ENCODE assay signal across 1 cellular context in the genomic region with DNA sequence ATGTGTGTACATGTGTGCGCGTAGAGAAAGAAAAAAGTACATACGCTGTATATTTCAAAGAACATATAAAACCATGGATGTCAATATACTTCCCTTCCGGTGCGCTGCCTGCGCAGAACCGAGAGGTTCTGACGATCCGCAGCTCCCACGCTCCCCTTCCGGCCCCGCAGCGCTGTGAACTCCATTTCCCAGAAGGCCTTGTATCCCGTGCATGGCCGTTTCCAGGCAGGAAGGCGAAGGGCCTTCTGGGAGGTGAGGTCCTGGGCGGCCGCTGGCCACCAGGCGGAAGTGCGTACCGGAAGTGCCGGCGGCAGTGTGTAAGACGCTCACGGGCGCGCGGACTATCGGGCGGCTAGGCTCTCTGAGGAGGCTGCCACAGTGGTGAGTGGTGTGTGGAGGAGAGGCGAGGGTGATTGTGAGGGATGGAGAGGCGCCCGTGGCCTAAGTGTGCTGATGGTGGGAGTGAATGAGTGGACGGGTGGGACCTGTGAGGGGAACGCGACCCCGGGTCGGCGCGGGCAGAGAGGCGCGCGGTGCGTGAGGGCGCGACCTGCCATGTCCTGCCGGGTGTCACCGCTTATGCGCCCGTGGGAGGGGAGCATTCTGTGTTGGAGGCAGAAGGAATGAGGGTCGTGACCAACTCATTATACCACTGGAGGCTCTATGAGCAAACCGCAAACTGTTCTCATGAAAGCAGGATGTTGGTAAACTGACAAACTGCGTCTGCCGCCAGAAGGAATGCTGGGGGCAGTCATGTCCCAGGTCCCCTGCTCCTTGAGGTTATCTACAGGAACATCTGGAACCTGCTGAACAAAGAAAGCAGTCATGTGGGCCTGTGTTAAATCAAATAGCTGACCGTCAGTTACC.
TF ChIP-seq lines count a peak whose summit lies in the region.

A gene with protein sequence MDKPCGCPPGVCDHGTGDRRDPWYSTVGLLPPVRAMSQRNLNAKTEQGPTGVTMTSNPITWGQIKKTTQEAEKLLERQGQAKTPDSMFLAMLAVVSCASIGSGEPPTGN (plus strand): TSS at position 313 of the 867 bp plus-strand sequence. CDS start 6,792 bp downstream, outside the sequence.

TF ChIP-seq in K562, 482 proteins besides CTCF, POLR2A, EP300 and RAD21 (continued from another document and continues in another):
- TF ChIP-seq, protein P1, sequence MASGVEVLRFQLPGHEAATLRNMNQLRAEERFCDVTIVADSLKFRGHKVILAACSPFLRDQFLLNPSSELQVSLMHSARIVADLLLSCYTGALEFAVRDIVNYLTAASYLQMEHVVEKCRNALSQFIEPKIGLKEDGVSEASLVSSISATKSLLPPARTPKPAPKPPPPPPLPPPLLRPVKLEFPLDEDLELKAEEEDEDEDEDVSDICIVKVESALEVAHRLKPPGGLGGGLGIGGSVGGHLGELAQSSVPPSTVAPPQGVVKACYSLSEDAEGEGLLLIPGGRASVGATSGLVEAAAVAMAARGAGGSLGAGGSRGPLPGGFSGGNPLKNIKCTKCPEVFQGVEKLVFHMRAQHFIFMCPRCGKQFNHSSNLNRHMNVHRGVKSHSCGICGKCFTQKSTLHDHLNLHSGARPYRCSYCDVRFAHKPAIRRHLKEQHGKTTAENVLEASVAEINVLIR (CRISPR knock-in tag; IDR thresholded peaks at IDR 0.05): peak; percentile 55
- TF ChIP-seq, protein P2, sequence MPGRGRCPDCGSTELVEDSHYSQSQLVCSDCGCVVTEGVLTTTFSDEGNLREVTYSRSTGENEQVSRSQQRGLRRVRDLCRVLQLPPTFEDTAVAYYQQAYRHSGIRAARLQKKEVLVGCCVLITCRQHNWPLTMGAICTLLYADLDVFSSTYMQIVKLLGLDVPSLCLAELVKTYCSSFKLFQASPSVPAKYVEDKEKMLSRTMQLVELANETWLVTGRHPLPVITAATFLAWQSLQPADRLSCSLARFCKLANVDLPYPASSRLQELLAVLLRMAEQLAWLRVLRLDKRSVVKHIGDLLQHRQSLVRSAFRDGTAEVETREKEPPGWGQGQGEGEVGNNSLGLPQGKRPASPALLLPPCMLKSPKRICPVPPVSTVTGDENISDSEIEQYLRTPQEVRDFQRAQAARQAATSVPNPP (IDR thresholded peaks at IDR 0.05; ENCODE audit: borderline replicate concordance, insufficient read depth, insufficient read length): no peak
- TF ChIP-seq ZNF239 (CRISPR knock-in tag; IDR thresholded peaks at IDR 0.05) (no peak), KDM2B (CRISPR knock-in tag; IDR thresholded peaks at IDR 0.05) (no peak), POLR3A (IDR thresholded peaks at IDR 0.05; ENCODE audit: borderline replicate concordance, extremely low read depth, insufficient read depth, insufficient read length) (no peak), DNMT1 (IDR thresholded peaks at IDR 0.05) (no peak), POLR2B (IDR thresholded peaks at IDR 0.05; ENCODE audit: low read depth, partially characterized antibody) (peak; percentile 98), ZNF3 (CRISPR knock-in tag; IDR thresholded peaks at IDR 0.05) (no peak), MAFF (IDR thresholded peaks at IDR 0.05; ENCODE audit: low read length) (no peak), KLF6 (CRISPR knock-in tag; IDR thresholded peaks at IDR 0.05; ENCODE audit: borderline replicate concordance) (no peak; the same call in 1 of the 2 replicates), PHF20 (IDR thresholded peaks at IDR 0.05; ENCODE audit: partially characterized antibody) (peak; percentile 97), MTA3 (IDR thresholded peaks at IDR 0.05; ENCODE audit: borderline replicate concordance) (peak; percentile 92), ZNF717 (CRISPR knock-in tag; IDR thresholded peaks at IDR 0.05) (no peak), C11orf30 (IDR thresholded peaks at IDR 0.05; ENCODE audit: low read depth) (peak; percentile 85), ZNF444 (CRISPR knock-in tag; IDR thresholded peaks at IDR 0.05) (no peak), NCOA6 (IDR thresholded peaks at IDR 0.05) (no peak), CBX1 (IDR thresholded peaks at IDR 0.05; ENCODE audit: low read depth) (0 out of 2 replicates have a peak, but pooled peaks have one; percentile 41), ZBTB7A (IDR thresholded peaks at IDR 0.05; ENCODE audit: borderline replicate concordance, control insufficient read depth, low read depth, low read length) (peak; percentile 68; the same call in 1 of the 2 replicates), PTRF (tag; IDR thresholded peaks at IDR 0.05) (no peak), GTF2F1 (IDR thresholded peaks at IDR 0.05; ENCODE audit: low read depth, low read length) (no peak), ETV1 (tag; conservative IDR thresholded peaks at IDR 0.05; ENCODE audit: low read depth) (peak; percentile 98), TAF1 (IDR thresholded peaks at IDR 0.05; ENCODE audit: control insufficient read depth, extremely low read depth, insufficient read depth, low read length, severe bottlenecking) (peak; percentile 95), ZNF175 (CRISPR knock-in tag; IDR thresholded peaks at IDR 0.05; ENCODE audit: low read depth) (no peak), TBL1XR1 (IDR thresholded peaks at IDR 0.05; ENCODE audit: low read length in 2 of 2) (no peak), ZEB2 (IDR thresholded peaks at IDR 0.05) (peak; percentile 73), POLR2AphosphoS2 (IDR thresholded peaks at IDR 0.05; ENCODE audit: low read length) (no peak; the same call in 1 of the 2 replicates), NFYB (IDR thresholded peaks at IDR 0.05; ENCODE audit: extremely low read depth, insufficient read length) (no peak), KAT7 (CRISPR knock-in tag; IDR thresholded peaks at IDR 0.05; ENCODE audit: borderline replicate concordance) (peak; percentile 68; the same call in 1 of the 2 replicates), ADNP (tag; IDR thresholded peaks at IDR 0.05) (no peak), POLR3G (IDR thresholded peaks at IDR 0.05; ENCODE audit: extremely low read depth, insufficient read length, insufficient replicate concordance) (no peak), LARP7 (IDR thresholded peaks at IDR 0.05) (peak; percentile 71), CREB1 (IDR thresholded peaks at IDR 0.05) (peak; percentile 76), CREB1 (CRISPR knock-in tag; IDR thresholded peaks at IDR 0.05) (peak; percentile 88), RBM25 (IDR thresholded peaks at IDR 0.05; ENCODE audit: low read depth, low read length, severe bottlenecking) (no peak), TSC22D4 (tag; IDR thresholded peaks at IDR 0.05) (no peak), HNRNPK (IDR thresholded peaks at IDR 0.05; ENCODE audit: low read depth, low read length, poor library complexity, severe bottlenecking) (no peak), ZNF174 (CRISPR knock-in tag; IDR thresholded peaks at IDR 0.05) (no peak), ZC3H11A (IDR thresholded peaks at IDR 0.05; ENCODE audit: low read depth, low read length) (no peak; the same call in 1 of the 2 replicates)
- TF ChIP-seq, protein P3, sequence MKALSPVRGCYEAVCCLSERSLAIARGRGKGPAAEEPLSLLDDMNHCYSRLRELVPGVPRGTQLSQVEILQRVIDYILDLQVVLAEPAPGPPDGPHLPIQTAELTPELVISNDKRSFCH (CRISPR knock-in tag; IDR thresholded peaks at IDR 0.05): no peak
- TF ChIP-seq, protein P3 (tag; IDR thresholded peaks at IDR 0.05): 0 out of 2 replicates have a peak, but pooled peaks have one; percentile 53
- TF ChIP-seq, protein P4, sequence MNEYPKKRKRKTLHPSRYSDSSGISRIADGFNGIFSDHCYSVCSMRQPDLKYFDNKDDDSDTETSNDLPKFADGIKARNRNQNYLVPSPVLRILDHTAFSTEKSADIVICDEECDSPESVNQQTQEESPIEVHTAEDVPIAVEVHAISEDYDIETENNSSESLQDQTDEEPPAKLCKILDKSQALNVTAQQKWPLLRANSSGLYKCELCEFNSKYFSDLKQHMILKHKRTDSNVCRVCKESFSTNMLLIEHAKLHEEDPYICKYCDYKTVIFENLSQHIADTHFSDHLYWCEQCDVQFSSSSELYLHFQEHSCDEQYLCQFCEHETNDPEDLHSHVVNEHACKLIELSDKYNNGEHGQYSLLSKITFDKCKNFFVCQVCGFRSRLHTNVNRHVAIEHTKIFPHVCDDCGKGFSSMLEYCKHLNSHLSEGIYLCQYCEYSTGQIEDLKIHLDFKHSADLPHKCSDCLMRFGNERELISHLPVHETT (CRISPR knock-in tag; conservative IDR thresholded peaks at IDR 0.05 in 1 of 2, IDR thresholded peaks at IDR 0.05 in 1 of 2): peak in 1 of 2 experiments; percentile 84; a peak in 1 of 4 replicates
- TF ChIP-seq, protein P5, sequence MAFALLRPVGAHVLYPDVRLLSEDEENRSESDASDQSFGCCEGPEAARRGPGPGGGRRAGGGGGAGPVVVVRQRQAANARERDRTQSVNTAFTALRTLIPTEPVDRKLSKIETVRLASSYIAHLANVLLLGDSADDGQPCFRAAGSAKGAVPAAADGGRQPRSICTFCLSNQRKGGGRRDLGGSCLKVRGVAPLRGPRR (CRISPR knock-in tag; IDR thresholded peaks at IDR 0.05): no peak
- TF ChIP-seq, protein P6, sequence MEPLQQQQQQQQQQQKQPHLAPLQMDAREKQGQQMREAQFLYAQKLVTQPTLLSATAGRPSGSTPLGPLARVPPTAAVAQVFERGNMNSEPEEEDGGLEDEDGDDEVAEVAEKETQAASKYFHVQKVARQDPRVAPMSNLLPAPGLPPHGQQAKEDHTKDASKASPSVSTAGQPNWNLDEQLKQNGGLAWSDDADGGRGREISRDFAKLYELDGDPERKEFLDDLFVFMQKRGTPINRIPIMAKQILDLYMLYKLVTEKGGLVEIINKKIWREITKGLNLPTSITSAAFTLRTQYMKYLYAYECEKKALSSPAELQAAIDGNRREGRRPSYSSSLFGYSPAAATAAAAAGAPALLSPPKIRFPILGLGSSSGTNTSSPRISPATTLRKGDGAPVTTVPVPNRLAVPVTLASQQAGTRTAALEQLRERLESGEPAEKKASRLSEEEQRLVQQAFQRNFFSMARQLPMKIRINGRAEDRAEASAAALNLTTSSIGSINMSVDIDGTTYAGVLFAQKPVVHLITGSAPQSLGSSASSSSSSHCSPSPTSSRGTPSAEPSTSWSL (CRISPR knock-in tag; IDR thresholded peaks at IDR 0.05; ENCODE audit: borderline replicate concordance): no peak
- TF ChIP-seq, protein P7, sequence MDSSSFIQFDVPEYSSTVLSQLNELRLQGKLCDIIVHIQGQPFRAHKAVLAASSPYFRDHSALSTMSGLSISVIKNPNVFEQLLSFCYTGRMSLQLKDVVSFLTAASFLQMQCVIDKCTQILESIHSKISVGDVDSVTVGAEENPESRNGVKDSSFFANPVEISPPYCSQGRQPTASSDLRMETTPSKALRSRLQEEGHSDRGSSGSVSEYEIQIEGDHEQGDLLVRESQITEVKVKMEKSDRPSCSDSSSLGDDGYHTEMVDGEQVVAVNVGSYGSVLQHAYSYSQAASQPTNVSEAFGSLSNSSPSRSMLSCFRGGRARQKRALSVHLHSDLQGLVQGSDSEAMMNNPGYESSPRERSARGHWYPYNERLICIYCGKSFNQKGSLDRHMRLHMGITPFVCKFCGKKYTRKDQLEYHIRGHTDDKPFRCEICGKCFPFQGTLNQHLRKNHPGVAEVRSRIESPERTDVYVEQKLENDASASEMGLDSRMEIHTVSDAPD (CRISPR knock-in tag; IDR thresholded peaks at IDR 0.05): no peak
- TF ChIP-seq, protein P8, sequence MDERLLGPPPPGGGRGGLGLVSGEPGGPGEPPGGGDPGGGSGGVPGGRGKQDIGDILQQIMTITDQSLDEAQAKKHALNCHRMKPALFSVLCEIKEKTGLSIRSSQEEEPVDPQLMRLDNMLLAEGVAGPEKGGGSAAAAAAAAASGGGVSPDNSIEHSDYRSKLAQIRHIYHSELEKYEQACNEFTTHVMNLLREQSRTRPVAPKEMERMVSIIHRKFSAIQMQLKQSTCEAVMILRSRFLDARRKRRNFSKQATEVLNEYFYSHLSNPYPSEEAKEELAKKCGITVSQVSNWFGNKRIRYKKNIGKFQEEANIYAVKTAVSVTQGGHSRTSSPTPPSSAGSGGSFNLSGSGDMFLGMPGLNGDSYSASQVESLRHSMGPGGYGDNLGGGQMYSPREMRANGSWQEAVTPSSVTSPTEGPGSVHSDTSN (CRISPR knock-in tag; IDR thresholded peaks at IDR 0.05; ENCODE audit: low read depth): no peak
- TF ChIP-seq, protein P8 (tag; conservative IDR thresholded peaks at IDR 0.05; ENCODE audit: low read depth): no peak
